Comparison of ENCODE assay signal across 13 cellular contexts in genomic region chr1:26772687-26773086, GRCh38. TPM values are rescaled to one million over a fixed set of nuclear protein-coding genes. Genes with fewer than 3 reads are reported as not detected.
DNase-seq lines count a peak whose midpoint lies in the region; ATAC-seq, FAIRE-seq and TF ChIP-seq lines count a peak whose summit lies in the region.
"Had no signal": no experiment of that assay in that cellular context is flagged by ENCODE, and none has a peak within 500 bp of the region (broad histone marks: within the 10 kb centered on the region; RNA-seq: fewer than 3 reads in every experiment).

No MANE protein-coding gene starts in this region.

- H3K79me2 ChIP-seq in endothelial cell of umbilical vein (ENCODE audit: control insufficient read depth, insufficient read depth, low read length), result peaks cover 7% of the 10 kb centered on the region
- no peaks in the 10 kb centered on the region for H3K79me2 ChIP-seq in HepG2 (ENCODE audit: insufficient read depth, low read length)

- H3K36me3 ChIP-seq in BJ (ENCODE audit: control insufficient read depth, insufficient read depth, low read length) (peaks cover 26% of the 10 kb centered on the region), endothelial cell of umbilical vein (ENCODE audit: control insufficient read depth in 2 of 2, extremely low read depth in 1 of 2, insufficient read depth in 2 of 2, low read length in 2 of 2) (peaks cover 44 to 48% of the 10 kb centered on the region in 2 experiments), neutrophil (peaks cover 99% of the 10 kb centered on the region), HepG2 (replicated peaks in 1 of 2; ENCODE audit: control insufficient read depth in 1 of 2, insufficient read depth in 2 of 2, low read length in 2 of 2) (peaks cover 48 to 93% of the 10 kb centered on the region in 2 experiments)

- H3K27me3 ChIP-seq in BJ (ENCODE audit: control insufficient read depth, insufficient read depth, low read length), result no peaks in the 10 kb centered on the region
- H3K27me3 ChIP-seq in endothelial cell of umbilical vein (ENCODE audit: control insufficient read depth in 2 of 2, insufficient read depth in 2 of 2, low read length in 2 of 2), result no peaks in the 10 kb centered on the region
- H3K27me3 ChIP-seq in neutrophil, result no peaks in the 10 kb centered on the region
- H3K27me3 ChIP-seq in HepG2 (ENCODE audit: control insufficient read depth in 1 of 2, insufficient read depth in 2 of 2, low read length in 2 of 2), result no peaks in the 10 kb centered on the region
- H3K27me3 ChIP-seq: SJCRH30 had no signal

- 100% methylated on average over 4 of the region's 4 CpGs for WGBS in HepG2 (ENCODE audit: low lambda C conversion rate)

- BruUV-seq in endothelial cell of umbilical vein (replicated peaks; lab: Mats Ljungman, UMichigan), result no TSS peak
- no TSS peak for BruUV-seq in HepG2 (replicated peaks; lab: Mats Ljungman, UMichigan)

- in situ Hi-C loops in HepG2 (cut with HindIII; ENCODE audit: extremely low pct_ligation_motif_present, low pct_unique_long_range_greater_than_20kb), result no loop called here

- H3K4me3 ChIP-seq in BJ (ENCODE audit: low read depth, low read length) (no peak overlapping the region), endothelial cell of umbilical vein (replicated peaks in 1 of 3; ENCODE audit: insufficient read depth in 1 of 3, low read depth in 1 of 3, low read length in 3 of 3) (no peak overlapping the region), neutrophil (ENCODE audit: low read depth in 1 of 2, low read length in 1 of 2) (no peak overlapping the region), HepG2 (replicated peaks in 1 of 3; ENCODE audit: insufficient read depth in 1 of 3, low read depth in 2 of 3, low read length in 3 of 3) (no peak overlapping the region)
- H3K4me3 ChIP-seq: SJCRH30 had no signal

- ATAC-seq in HepG2 (no peak), omental fat pad (ENCODE audit: low FRiP score) (no peak)

- no peaks in the 10 kb centered on the region for H3K9me3 ChIP-seq in endothelial cell of umbilical vein (replicated peaks; ENCODE audit: control insufficient read depth, insufficient read depth, low read length)
- H3K9me3 ChIP-seq in neutrophil, result no peaks in the 10 kb centered on the region
- no peaks in the 10 kb centered on the region for H3K9me3 ChIP-seq in HepG2 (ENCODE audit: low read length)
- H3K9me3 ChIP-seq: SJCRH30 had no signal

- TF ChIP-seq POLR2A in endothelial cell of umbilical vein (IDR thresholded peaks at IDR 0.05; ENCODE audit: low read depth, low read length) (no peak), HepG2 (IDR thresholded peaks at IDR 0.05; ENCODE audit: insufficient read depth in 1 of 2, low read depth in 2 of 2, low read length in 2 of 2) (no peak)

- CTCF ChIA-PET in BJ (lab: Yijun Ruan, JAX) (interaction anchor here (1.3 to 1.8 kb wide), 2 partner anchors 17 to 74 kb away, joined by 3 to 7 read pairs; no protein-coding TSS in a partner anchor), endothelial cell of umbilical vein (lab: Charles Lee) (interaction anchor here (1.1 to 2.7 kb wide), 3 partner anchors 13 to 171 kb away, joined by 3 to 12 read pairs (median 9); partner anchors contain the start of gene PIGV), HepG2 (lab: Yijun Ruan, JAX; ENCODE audit: low intra/inter-chr PET ratio, low total read pairs) (no interaction called here)

- H3K4me2 ChIP-seq in endothelial cell of umbilical vein (ENCODE audit: insufficient read depth, low read length) (no peak overlapping the region), HepG2 (ENCODE audit: low read depth, low read length) (no peak overlapping the region)

- TF ChIP-seq RAD21 in HepG2 (CRISPR knock-in tag; IDR thresholded peaks at IDR 0.05), result no peak

- no peaks in the 10 kb centered on the region for H3K9me1 ChIP-seq in endothelial cell of umbilical vein (replicated peaks; ENCODE audit: control insufficient read depth, extremely low read depth, insufficient read depth, low read length)

- peak; percentile 98 for DNase-seq in BJ (ENCODE audit: low read depth)
- DNase-seq in RKO (ENCODE audit: low spot score), result peak; percentile 80
- peak; percentile 15 for DNase-seq in endothelial cell of umbilical vein (ENCODE audit: low read depth, low spot score)
- DNase-seq in GF-D8 (lab: John Stamatoyannopoulos, UW), result no peak
- no peak for DNase-seq in HepG2 (ENCODE audit: low spot score)
- no peak for DNase-seq in omental fat pad (ENCODE audit: low spot score)
- no peak for DNase-seq in GDM1 (lab: John Stamatoyannopoulos, UW)
- DNase-seq: activated CD8-positive, alpha-beta memory T cell treated with anti-CD3 and anti-CD28 coated beads, Interleukin-2, amount 50 U/mL, for 4 hours; DMS79; NCI-H1417 treated with DMSO at 0.1 percent for 48 hours; SJCRH30 had no signal

- H3K27ac ChIP-seq in endothelial cell of umbilical vein (ENCODE audit: insufficient read depth, low read depth, low read length) (peak overlapping the region; percentile 87), neutrophil (peak overlapping the region; percentile 48), HepG2 (ENCODE audit: extremely low read length, insufficient read depth, low read length) (no peak overlapping the region)

- H3K4me1 ChIP-seq in endothelial cell of umbilical vein (ENCODE audit: control insufficient read depth, extremely low read depth, insufficient read depth, low read length), result peaks cover 40% of the 10 kb centered on the region
- no peaks in the 10 kb centered on the region for H3K4me1 ChIP-seq in neutrophil (ENCODE audit: control insufficient read depth in 1 of 2, insufficient read depth in 1 of 2, low read depth in 1 of 2, low read length in 1 of 2)
- H3K4me1 ChIP-seq in HepG2 (ENCODE audit: insufficient read depth, low read length), result peaks cover 18% of the 10 kb centered on the region

- dilution Hi-C loops in endothelial cell of umbilical vein (cut with MboI; ENCODE audit: extremely low pct_ligation_motif_present, low sequenced_read_pairs), result no loop called here

- intact Hi-C loops in endothelial cell of umbilical vein (cut with micrococcal nuclease), result no loop called here
- intact Hi-C loops in HepG2 (cut with micrococcal nuclease; ENCODE audit: unreplicated experiment), result no loop called here

- POLR2A ChIA-PET in BJ (lab: Charles Lee) (interaction anchor here (0.6 kb wide), 2 partner anchors 28 to 52 kb away, joined by 4 to 7 read pairs; no protein-coding TSS in a partner anchor), endothelial cell of umbilical vein (lab: Charles Lee) (no interaction called here), HepG2 (lab: Yijun Ruan, JAX) (interaction anchor here (0.7 to 2.0 kb wide), 4 partner anchors 11 to 15 kb away, joined by 3 to 20 read pairs (median 6); partner anchors contain the start of gene PIGV)

- no peak overlapping the region for H3K9ac ChIP-seq in endothelial cell of umbilical vein (replicated peaks; ENCODE audit: extremely low read depth, insufficient read depth, low read length)
- no peak overlapping the region for H3K9ac ChIP-seq in HepG2 (ENCODE audit: insufficient read depth, low read depth, low read length)

- no peak for TF ChIP-seq EP300 in HepG2 (IDR thresholded peaks at IDR 0.05; ENCODE audit: low read depth in 2 of 2, low read length in 2 of 2)
- TF ChIP-seq EP300 in HepG2 (CRISPR knock-in tag; IDR thresholded peaks at IDR 0.05; ENCODE audit: borderline replicate concordance), result no peak

- H4K20me1 ChIP-seq in endothelial cell of umbilical vein (replicated peaks; ENCODE audit: control insufficient read depth, extremely low read depth, insufficient read depth, low read length) (no peaks in the 10 kb centered on the region), HepG2 (ENCODE audit: insufficient read depth, low read length) (no peaks in the 10 kb centered on the region)

- no peak for TF ChIP-seq CTCF in BJ (IDR thresholded peaks at IDR 0.05; ENCODE audit: insufficient read depth, low read depth, low read length)
- TF ChIP-seq CTCF in endothelial cell of umbilical vein (IDR thresholded peaks at IDR 0.05; ENCODE audit: extremely low read depth in 1 of 2, insufficient read depth in 1 of 2, low read depth in 1 of 2, low read length in 2 of 2), result no peak
- TF ChIP-seq CTCF in neutrophil (IDR thresholded peaks at IDR 0.05), result no peak
- TF ChIP-seq CTCF in HepG2 (CRISPR knock-in tag; IDR thresholded peaks at IDR 0.05), result no peak
- no peak for TF ChIP-seq CTCF in omental fat pad (IDR thresholded peaks at IDR 0.05)

- peak; percentile 72 for FAIRE-seq in endothelial cell of umbilical vein (lab: Jason Lieb, UNC)
- FAIRE-seq in HepG2 (lab: Jason Lieb, UNC), result no peak
- FAIRE-seq: endometrium had no signal

- no peak overlapping the region for H2AFZ ChIP-seq in endothelial cell of umbilical vein (ENCODE audit: low read depth, low read length)
- H2AFZ ChIP-seq in HepG2 (ENCODE audit: low read length), result no peak overlapping the region

RNA-seq across cellular contexts. Expression of gene PIGV, which starts 15.1 kb away (rescaled TPM):
- polyA plus RNA-seq in BJ (2011; rRNA removed) (25.7 and 28.0 TPM in 2 replicates), endothelial cell of umbilical vein (11.9 and 13.3 TPM in 2 replicates), HepG2 (2011; rRNA removed) (22.7 and 26.0 TPM in 2 replicates)
- polyA minus RNA-seq in BJ (2011; rRNA and poly(A)+ RNA removed), result 23.0 and 34.3 TPM in 2 replicates
- total RNA-seq in endothelial cell of umbilical vein (6.0 and 7.5 TPM in 2 replicates), HepG2 (2016; rRNA removed; fragmentation: Illumina TruSeq; extraction: Trizol) (7.9 and 13.5 TPM in 2 replicates), omental fat pad (10 to 100 TPM in 3 of 4 donors, 1 to 10 TPM in 1; 7.9 to 17.1 (median 16.5) TPM)
- polyA plus RNA-seq in endothelial cell of umbilical vein (2011; cell fraction: cytosol; rRNA removed), result 6.4 and 7.3 TPM in 2 replicates
- polyA plus RNA-seq in endothelial cell of umbilical vein (2011; cell fraction: nucleus; rRNA removed), result 7.5 and 8.7 TPM in 2 replicates
- polyA plus RNA-seq in endothelial cell of umbilical vein (2012), result 4.8 and 5.3 TPM in 2 replicates
- polyA minus RNA-seq in endothelial cell of umbilical vein, result 10.0 and 25.5 TPM in 2 replicates
- 11.2 TPM for polyA minus RNA-seq in endothelial cell of umbilical vein (2011; cell fraction: cytosol; rRNA and poly(A)+ RNA removed)
- polyA minus RNA-seq in endothelial cell of umbilical vein (2011; cell fraction: nucleus; rRNA and poly(A)+ RNA removed), result 4.7 and 6.8 TPM in 2 replicates
- total RNA-seq in HepG2 (2016; cell fraction: cytosol; rRNA removed; fragmentation: Illumina TruSeq; extraction: Trizol; ENCODE audit: low read depth), result 4.3 and 4.8 TPM in 2 replicates
- 8.9 and 14.1 TPM in 2 replicates for total RNA-seq in HepG2 (2016; cell fraction: insoluble cytoplasmic fraction; rRNA removed; fragmentation: Illumina TruSeq; extraction: Trizol)
- 9.7 and 9.9 TPM in 2 replicates for total RNA-seq in HepG2 (2016; cell fraction: membrane; rRNA removed; fragmentation: Illumina TruSeq; extraction: Trizol)
- 14.6 and 15.0 TPM in 2 replicates for total RNA-seq in HepG2 (2016; cell fraction: nucleus; rRNA removed; fragmentation: Illumina TruSeq; extraction: Trizol)
- polyA plus RNA-seq in HepG2 (2011; cell fraction: cytosol; rRNA removed), result 21.0 and 27.5 TPM in 2 replicates
- polyA plus RNA-seq in HepG2 (2011; cell fraction: nucleus; rRNA removed), result 14.3 and 18.5 TPM in 2 replicates
- 13.6 and 14.8 TPM in 2 replicates for polyA plus RNA-seq in HepG2 (2012)
- 2.9 and 4.4 TPM in 2 replicates for polyA plus RNA-seq in HepG2 (2016; cell fraction: cytosol; fragmentation: Illumina TruSeq; extraction: Trizol; ENCODE audit: low read depth)
- polyA plus RNA-seq in HepG2 (2016; cell fraction: insoluble cytoplasmic fraction; fragmentation: Illumina TruSeq; extraction: Trizol; ENCODE audit: low read depth), result 6.7 and 7.2 TPM in 2 replicates
- polyA plus RNA-seq in HepG2 (2016; cell fraction: membrane; fragmentation: Illumina TruSeq; extraction: Trizol; ENCODE audit: low read depth), result 5.3 and 7.0 TPM in 2 replicates
- polyA plus RNA-seq in HepG2 (2016; cell fraction: nucleus; fragmentation: Illumina TruSeq; extraction: Trizol; ENCODE audit: insufficient read depth, low read depth), result 16.2 and 17.4 TPM in 2 replicates
- polyA minus RNA-seq in HepG2 (2011; rRNA and poly(A)+ RNA removed; ENCODE audit: low replicate concordance), result 41.6 and 80.7 TPM in 2 replicates
- polyA minus RNA-seq in HepG2 (2011; cell fraction: cytosol; rRNA and poly(A)+ RNA removed), result 15.5 and 15.7 TPM in 2 replicates
- 11.7 and 14.5 TPM in 2 replicates for polyA minus RNA-seq in HepG2 (2011; cell fraction: nucleus; rRNA and poly(A)+ RNA removed)

RNA-seq across cellular contexts. Expression of gene ZDHHC18, which starts 53.8 kb away (rescaled TPM):
- 26.6 and 42.1 TPM in 2 replicates for polyA plus RNA-seq in BJ (2011; rRNA removed)
- 25.3 and 35.0 TPM in 2 replicates for polyA minus RNA-seq in BJ (2011; rRNA and poly(A)+ RNA removed)
- 24.0 and 25.2 TPM in 2 replicates for total RNA-seq in endothelial cell of umbilical vein
- 47.3 and 48.2 TPM in 2 replicates for polyA plus RNA-seq in endothelial cell of umbilical vein
- 39.7 and 40.0 TPM in 2 replicates for polyA plus RNA-seq in endothelial cell of umbilical vein (2011; cell fraction: cytosol; rRNA removed)
- 39.9 and 40.9 TPM in 2 replicates for polyA plus RNA-seq in endothelial cell of umbilical vein (2011; cell fraction: nucleus; rRNA removed)
- 19.8 and 21.9 TPM in 2 replicates for polyA plus RNA-seq in endothelial cell of umbilical vein (2012)
- 33.9 and 46.1 TPM in 2 replicates for polyA minus RNA-seq in endothelial cell of umbilical vein
- polyA minus RNA-seq in endothelial cell of umbilical vein (2011; cell fraction: cytosol; rRNA and poly(A)+ RNA removed), result 12.0 TPM
- polyA minus RNA-seq in endothelial cell of umbilical vein (2011; cell fraction: nucleus; rRNA and poly(A)+ RNA removed), result 10.4 and 12.8 TPM in 2 replicates
- total RNA-seq in HepG2 (2016; rRNA removed; fragmentation: Illumina TruSeq; extraction: Trizol), result 9.0 and 13.2 TPM in 2 replicates
- total RNA-seq in HepG2 (2016; cell fraction: cytosol; rRNA removed; fragmentation: Illumina TruSeq; extraction: Trizol; ENCODE audit: low read depth), result 6.6 and 7.7 TPM in 2 replicates
- total RNA-seq in HepG2 (2016; cell fraction: insoluble cytoplasmic fraction; rRNA removed; fragmentation: Illumina TruSeq; extraction: Trizol), result 7.9 and 11.9 TPM in 2 replicates
- total RNA-seq in HepG2 (2016; cell fraction: membrane; rRNA removed; fragmentation: Illumina TruSeq; extraction: Trizol), result 21.8 and 26.5 TPM in 2 replicates
- 9.5 and 10.6 TPM in 2 replicates for total RNA-seq in HepG2 (2016; cell fraction: nucleus; rRNA removed; fragmentation: Illumina TruSeq; extraction: Trizol)
- polyA plus RNA-seq in HepG2 (2011; rRNA removed), result 35.3 and 40.6 TPM in 2 replicates
- polyA plus RNA-seq in HepG2 (2011; cell fraction: cytosol; rRNA removed), result 29.0 and 30.0 TPM in 2 replicates
- 32.6 and 39.8 TPM in 2 replicates for polyA plus RNA-seq in HepG2 (2011; cell fraction: nucleus; rRNA removed)
- polyA plus RNA-seq in HepG2 (2012), result 12.9 and 16.3 TPM in 2 replicates
- 13.9 and 14.2 TPM in 2 replicates for polyA plus RNA-seq in HepG2 (2016; cell fraction: cytosol; fragmentation: Illumina TruSeq; extraction: Trizol; ENCODE audit: low read depth)
- 13.2 and 16.6 TPM in 2 replicates for polyA plus RNA-seq in HepG2 (2016; cell fraction: insoluble cytoplasmic fraction; fragmentation: Illumina TruSeq; extraction: Trizol; ENCODE audit: low read depth)
- polyA plus RNA-seq in HepG2 (2016; cell fraction: membrane; fragmentation: Illumina TruSeq; extraction: Trizol; ENCODE audit: low read depth), result 30.8 and 32.0 TPM in 2 replicates
- 19.3 and 23.8 TPM in 2 replicates for polyA plus RNA-seq in HepG2 (2016; cell fraction: nucleus; fragmentation: Illumina TruSeq; extraction: Trizol; ENCODE audit: insufficient read depth, low read depth)
- polyA minus RNA-seq in HepG2 (2011; rRNA and poly(A)+ RNA removed; ENCODE audit: low replicate concordance), result 33.5 and 53.0 TPM in 2 replicates
- 11.3 and 14.6 TPM in 2 replicates for polyA minus RNA-seq in HepG2 (2011; cell fraction: cytosol; rRNA and poly(A)+ RNA removed)
- polyA minus RNA-seq in HepG2 (2011; cell fraction: nucleus; rRNA and poly(A)+ RNA removed), result 8.4 and 8.7 TPM in 2 replicates
- total RNA-seq in omental fat pad, result 10 to 100 TPM; 27.4 to 81.1 (median 33.5) TPM

Comparison
In these comparisons a context has a peak if more than half of its experiments do, and no peak if none do; other contexts are left out.
1. DNase-seq: peak in BJ (single experiment), RKO (single experiment) and endothelial cell of umbilical vein (single experiment); none in GF-D8 (single experiment), HepG2 (single experiment), omental fat pad (single experiment) and GDM1 (single experiment).